Comparison of ENCODE assay signal across 1 cellular context in the genomic region with DNA sequence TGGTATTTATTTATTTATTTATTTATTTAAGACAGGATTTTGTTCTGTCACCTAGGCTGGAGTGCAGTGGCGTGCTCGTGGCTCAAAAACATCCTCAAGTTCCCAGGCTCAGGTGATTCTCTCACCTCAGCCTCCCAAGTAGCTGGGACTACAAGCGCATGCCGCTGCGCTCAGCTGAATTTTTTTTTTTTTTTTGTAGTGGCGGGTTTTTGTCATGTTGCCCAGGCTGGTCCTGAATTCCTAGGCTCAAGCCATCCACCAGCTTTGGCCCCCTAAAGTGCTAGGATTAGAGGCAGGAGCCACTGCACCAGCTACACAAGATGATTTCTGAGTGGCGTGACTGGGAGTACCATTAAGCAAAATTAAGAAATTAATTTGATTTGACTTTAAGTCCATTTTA.
TF ChIP-seq lines count a peak whose summit lies in the region.

No MANE protein-coding gene starts in this region.

TF ChIP-seq in IMR-90, 13 proteins besides CTCF, POLR2A, EP300 and RAD21:
- no peak for TF ChIP-seq MXI1 (IDR thresholded peaks at IDR 0.05; ENCODE audit: borderline replicate concordance, low read depth, low read length)
- TF ChIP-seq CHD1 (IDR thresholded peaks at IDR 0.05; ENCODE audit: low read depth, low read length): no peak
- TF ChIP-seq SMC3 (IDR thresholded peaks at IDR 0.05; ENCODE audit: low read depth, low read length): no peak
- TF ChIP-seq RFX5 (IDR thresholded peaks at IDR 0.05; ENCODE audit: low read depth, low read length): no peak
- TF ChIP-seq, protein P1, sequence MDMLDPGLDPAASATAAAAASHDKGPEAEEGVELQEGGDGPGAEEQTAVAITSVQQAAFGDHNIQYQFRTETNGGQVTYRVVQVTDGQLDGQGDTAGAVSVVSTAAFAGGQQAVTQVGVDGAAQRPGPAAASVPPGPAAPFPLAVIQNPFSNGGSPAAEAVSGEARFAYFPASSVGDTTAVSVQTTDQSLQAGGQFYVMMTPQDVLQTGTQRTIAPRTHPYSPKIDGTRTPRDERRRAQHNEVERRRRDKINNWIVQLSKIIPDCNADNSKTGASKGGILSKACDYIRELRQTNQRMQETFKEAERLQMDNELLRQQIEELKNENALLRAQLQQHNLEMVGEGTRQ (IDR thresholded peaks at IDR 0.05; ENCODE audit: low read depth, low read length): no peak
- no peak for TF ChIP-seq MAZ (IDR thresholded peaks at IDR 0.05; ENCODE audit: borderline replicate concordance, low read depth, low read length)
- TF ChIP-seq, protein P2, sequence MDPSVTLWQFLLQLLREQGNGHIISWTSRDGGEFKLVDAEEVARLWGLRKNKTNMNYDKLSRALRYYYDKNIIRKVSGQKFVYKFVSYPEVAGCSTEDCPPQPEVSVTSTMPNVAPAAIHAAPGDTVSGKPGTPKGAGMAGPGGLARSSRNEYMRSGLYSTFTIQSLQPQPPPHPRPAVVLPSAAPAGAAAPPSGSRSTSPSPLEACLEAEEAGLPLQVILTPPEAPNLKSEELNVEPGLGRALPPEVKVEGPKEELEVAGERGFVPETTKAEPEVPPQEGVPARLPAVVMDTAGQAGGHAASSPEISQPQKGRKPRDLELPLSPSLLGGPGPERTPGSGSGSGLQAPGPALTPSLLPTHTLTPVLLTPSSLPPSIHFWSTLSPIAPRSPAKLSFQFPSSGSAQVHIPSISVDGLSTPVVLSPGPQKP (IDR thresholded peaks at IDR 0.05; ENCODE audit: borderline replicate concordance, low read depth, low read length): no peak
- TF ChIP-seq CEBPB (IDR thresholded peaks at IDR 0.05; ENCODE audit: low read depth, low read length): no peak
- no peak for TF ChIP-seq MAFK (IDR thresholded peaks at IDR 0.05; ENCODE audit: low read depth, low read length)
- TF ChIP-seq FOS (IDR thresholded peaks at IDR 0.05; ENCODE audit: low read depth, low read length): no peak
- no peak for TF ChIP-seq RCOR1 (IDR thresholded peaks at IDR 0.05; ENCODE audit: insufficient replicate concordance, low read length)
- TF ChIP-seq NFE2L2 (IDR thresholded peaks at IDR 0.05; ENCODE audit: low read depth, low read length): no peak
- no peak for TF ChIP-seq BHLHE40 (IDR thresholded peaks at IDR 0.05; ENCODE audit: low read depth, low read length)
